ENCODE assay signal across 12 cellular contexts in genomic region chr3:80696280-80696679, GRCh38.
DNase-seq lines count a peak whose midpoint lies in the region; ATAC-seq, FAIRE-seq and TF ChIP-seq lines count a peak whose summit lies in the region.
"Had no signal": no experiment of that assay in that cellular context is flagged by ENCODE, and none has a peak within 500 bp of the region (broad histone marks: within the 10 kb centered on the region; RNA-seq: fewer than 3 reads in every experiment).

No MANE protein-coding gene starts in this region.

- peak; percentile 62 for DNase-seq in SIG-M5 treated with dmso at 0.1 percent for 504 hours (lab: John Stamatoyannopoulos, UW; ENCODE audit: unreplicated experiment)
- no peak for DNase-seq in SIG-M5 (lab: John Stamatoyannopoulos, UW)
- DNase-seq in bronchial epithelial cell (ENCODE audit: low read depth): peak; percentile 63
- peak; percentile 78 for DNase-seq in left kidney (ENCODE audit: low read depth, low spot score)
- no peak for DNase-seq in upper lobe of right lung
- DNase-seq in GOT3 (lab: John Stamatoyannopoulos, UW): no peak
- DNase-seq: activated CD4-positive, alpha-beta T cell treated with anti-CD3 and anti-CD28 coated beads for 1 hour; activated T-cell treated with anti-CD3 and anti-CD28 coated beads, Interleukin-2, amount 50 U/mL, for 4 hours; adrenal gland; stimulated activated CD4-positive, alpha-beta T cell treated with anti-CD3 and anti-CD28 coated beads, Interleukin-12 subunit alpha, Interleukin-12 subunit beta, amount 100 ng/mL, for 4 hours had no signal

- peak; percentile 70 for FAIRE-seq in bronchial epithelial cell (lab: Jason Lieb, UNC)

- no peaks in the 10 kb centered on the region for H3K4me1 ChIP-seq in upper lobe of right lung
- H3K4me1 ChIP-seq: adrenal gland had no signal

- no peaks in the 10 kb centered on the region for H3K9me3 ChIP-seq in upper lobe of right lung
- H3K9me3 ChIP-seq: adrenal gland had no signal

- ATAC-seq in upper lobe of right lung: peak; percentile 83
- no peak for ATAC-seq in GM21786 (IDR thresholded peaks at IDR 0.05; ENCODE audit: unreplicated experiment)
- no peak for ATAC-seq in HG03175 (IDR thresholded peaks at IDR 0.05; ENCODE audit: unreplicated experiment)
- ATAC-seq: activated T-cell treated with anti-CD3 and anti-CD28 coated beads, Interleukin-2, amount 50 U/mL, for 4 hours had no signal

- H3K27me3 ChIP-seq in bronchial epithelial cell (ENCODE audit: control insufficient read depth, insufficient read depth, low read length): no peaks in the 10 kb centered on the region
- H3K27me3 ChIP-seq in upper lobe of right lung: no peaks in the 10 kb centered on the region
- H3K27me3 ChIP-seq: adrenal gland had no signal

- no peak overlapping the region for H3K27ac ChIP-seq in upper lobe of right lung
- H3K27ac ChIP-seq: adrenal gland had no signal

- no peak overlapping the region for H3K4me3 ChIP-seq in bronchial epithelial cell (ENCODE audit: low read depth, low read length)
- no peak overlapping the region for H3K4me3 ChIP-seq in upper lobe of right lung
- H3K4me3 ChIP-seq: adrenal gland had no signal

- intact Hi-C loops in upper lobe of right lung (cut with DNase I): no loop called here

- no peak for TF ChIP-seq CTCF in bronchial epithelial cell (IDR thresholded peaks at IDR 0.05; ENCODE audit: insufficient read depth, low read length, severe bottlenecking)
- no peak for TF ChIP-seq CTCF in upper lobe of right lung (IDR thresholded peaks at IDR 0.05)

- H3K36me3 ChIP-seq in bronchial epithelial cell (ENCODE audit: control insufficient read depth, insufficient read depth, low read length) (no peaks in the 10 kb centered on the region), upper lobe of right lung (no peaks in the 10 kb centered on the region)
- H3K36me3 ChIP-seq: adrenal gland had no signal

Comparison
In these comparisons a context has a peak if more than half of its experiments do, and no peak if none do; other contexts are left out.
1. DNase-seq: peak in SIG-M5 treated with dmso at 0.1 percent for 504 hours (single experiment), bronchial epithelial cell (single experiment) and left kidney (single experiment); none in SIG-M5 (single experiment), upper lobe of right lung (single experiment) and GOT3 (single experiment).